Comparison of ENCODE assay signal across 1 cellular context in the genomic region with DNA sequence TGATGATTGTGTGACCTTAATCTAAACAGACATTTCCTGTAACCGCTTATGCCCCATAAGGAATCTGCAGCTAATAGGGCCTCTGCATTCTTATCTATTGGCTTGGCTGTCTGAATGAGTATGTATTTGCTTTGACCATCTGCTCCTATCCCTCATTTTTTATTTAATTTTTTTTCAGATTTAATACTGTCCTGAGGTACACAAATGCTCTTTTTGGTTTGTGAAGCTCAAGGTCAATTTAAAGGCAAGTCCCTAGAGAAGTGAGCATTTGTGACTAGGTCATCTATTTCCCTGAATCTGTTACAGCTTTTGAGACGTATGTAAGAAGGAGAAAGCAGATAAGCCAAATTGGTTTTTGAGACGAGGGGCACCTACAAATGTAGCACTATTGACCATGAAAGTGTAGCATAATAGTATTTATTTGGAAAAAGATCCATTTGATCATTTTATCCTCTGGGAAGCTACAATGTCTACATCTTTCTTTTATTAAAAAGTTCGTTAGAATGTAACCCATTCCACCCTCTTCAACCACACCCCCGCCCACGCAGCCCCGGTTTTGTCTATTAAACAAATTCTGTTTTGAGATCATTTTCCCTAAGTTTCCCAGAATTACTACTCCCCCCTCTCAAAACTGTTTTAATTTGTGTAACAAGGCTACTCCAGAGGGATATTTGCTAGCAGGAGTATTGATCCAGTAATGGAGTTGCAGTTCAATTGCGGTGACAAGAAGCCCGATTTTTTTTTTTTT.
TF ChIP-seq lines count a peak whose summit lies in the region.

No MANE protein-coding gene starts in this region.

TF ChIP-seq in WTC11, 78 proteins besides CTCF, POLR2A, EP300 and RAD21 (continued from another document):
- TF ChIP-seq, protein P1, sequence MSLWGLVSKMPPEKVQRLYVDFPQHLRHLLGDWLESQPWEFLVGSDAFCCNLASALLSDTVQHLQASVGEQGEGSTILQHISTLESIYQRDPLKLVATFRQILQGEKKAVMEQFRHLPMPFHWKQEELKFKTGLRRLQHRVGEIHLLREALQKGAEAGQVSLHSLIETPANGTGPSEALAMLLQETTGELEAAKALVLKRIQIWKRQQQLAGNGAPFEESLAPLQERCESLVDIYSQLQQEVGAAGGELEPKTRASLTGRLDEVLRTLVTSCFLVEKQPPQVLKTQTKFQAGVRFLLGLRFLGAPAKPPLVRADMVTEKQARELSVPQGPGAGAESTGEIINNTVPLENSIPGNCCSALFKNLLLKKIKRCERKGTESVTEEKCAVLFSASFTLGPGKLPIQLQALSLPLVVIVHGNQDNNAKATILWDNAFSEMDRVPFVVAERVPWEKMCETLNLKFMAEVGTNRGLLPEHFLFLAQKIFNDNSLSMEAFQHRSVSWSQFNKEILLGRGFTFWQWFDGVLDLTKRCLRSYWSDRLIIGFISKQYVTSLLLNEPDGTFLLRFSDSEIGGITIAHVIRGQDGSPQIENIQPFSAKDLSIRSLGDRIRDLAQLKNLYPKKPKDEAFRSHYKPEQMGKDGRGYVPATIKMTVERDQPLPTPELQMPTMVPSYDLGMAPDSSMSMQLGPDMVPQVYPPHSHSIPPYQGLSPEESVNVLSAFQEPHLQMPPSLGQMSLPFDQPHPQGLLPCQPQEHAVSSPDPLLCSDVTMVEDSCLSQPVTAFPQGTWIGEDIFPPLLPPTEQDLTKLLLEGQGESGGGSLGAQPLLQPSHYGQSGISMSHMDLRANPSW (CRISPR knock-in tag; conservative IDR thresholded peaks at IDR 0.05; ENCODE audit: low read depth) = no peak
- TF ChIP-seq SMAD3 (CRISPR knock-in tag; IDR thresholded peaks at IDR 0.05; ENCODE audit: borderline replicate concordance) (no peak), OVOL2 (CRISPR knock-in tag; IDR thresholded peaks at IDR 0.05; ENCODE audit: borderline replicate concordance) (no peak), JAZF1 (CRISPR knock-in tag; IDR thresholded peaks at IDR 0.05) (no peak), ZNF232 (CRISPR knock-in tag; IDR thresholded peaks at IDR 0.05) (no peak), GABPB1 (CRISPR knock-in tag; IDR thresholded peaks at IDR 0.05) (no peak), EMX1 (CRISPR knock-in tag; IDR thresholded peaks at IDR 0.05) (no peak)
- TF ChIP-seq, protein P2, sequence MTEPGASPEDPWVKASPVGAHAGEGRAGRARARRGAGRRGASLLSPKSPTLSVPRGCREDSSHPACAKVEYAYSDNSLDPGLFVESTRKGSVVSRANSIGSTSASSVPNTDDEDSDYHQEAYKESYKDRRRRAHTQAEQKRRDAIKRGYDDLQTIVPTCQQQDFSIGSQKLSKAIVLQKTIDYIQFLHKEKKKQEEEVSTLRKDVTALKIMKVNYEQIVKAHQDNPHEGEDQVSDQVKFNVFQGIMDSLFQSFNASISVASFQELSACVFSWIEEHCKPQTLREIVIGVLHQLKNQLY (CRISPR knock-in tag; IDR thresholded peaks at IDR 0.05) = no peak
- TF ChIP-seq, protein P3, sequence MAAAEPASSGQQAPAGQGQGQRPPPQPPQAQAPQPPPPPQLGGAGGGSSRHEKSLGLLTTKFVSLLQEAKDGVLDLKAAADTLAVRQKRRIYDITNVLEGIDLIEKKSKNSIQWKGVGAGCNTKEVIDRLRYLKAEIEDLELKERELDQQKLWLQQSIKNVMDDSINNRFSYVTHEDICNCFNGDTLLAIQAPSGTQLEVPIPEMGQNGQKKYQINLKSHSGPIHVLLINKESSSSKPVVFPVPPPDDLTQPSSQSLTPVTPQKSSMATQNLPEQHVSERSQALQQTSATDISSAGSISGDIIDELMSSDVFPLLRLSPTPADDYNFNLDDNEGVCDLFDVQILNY (CRISPR knock-in tag; IDR thresholded peaks at IDR 0.05) = no peak
- TF ChIP-seq, protein P4, sequence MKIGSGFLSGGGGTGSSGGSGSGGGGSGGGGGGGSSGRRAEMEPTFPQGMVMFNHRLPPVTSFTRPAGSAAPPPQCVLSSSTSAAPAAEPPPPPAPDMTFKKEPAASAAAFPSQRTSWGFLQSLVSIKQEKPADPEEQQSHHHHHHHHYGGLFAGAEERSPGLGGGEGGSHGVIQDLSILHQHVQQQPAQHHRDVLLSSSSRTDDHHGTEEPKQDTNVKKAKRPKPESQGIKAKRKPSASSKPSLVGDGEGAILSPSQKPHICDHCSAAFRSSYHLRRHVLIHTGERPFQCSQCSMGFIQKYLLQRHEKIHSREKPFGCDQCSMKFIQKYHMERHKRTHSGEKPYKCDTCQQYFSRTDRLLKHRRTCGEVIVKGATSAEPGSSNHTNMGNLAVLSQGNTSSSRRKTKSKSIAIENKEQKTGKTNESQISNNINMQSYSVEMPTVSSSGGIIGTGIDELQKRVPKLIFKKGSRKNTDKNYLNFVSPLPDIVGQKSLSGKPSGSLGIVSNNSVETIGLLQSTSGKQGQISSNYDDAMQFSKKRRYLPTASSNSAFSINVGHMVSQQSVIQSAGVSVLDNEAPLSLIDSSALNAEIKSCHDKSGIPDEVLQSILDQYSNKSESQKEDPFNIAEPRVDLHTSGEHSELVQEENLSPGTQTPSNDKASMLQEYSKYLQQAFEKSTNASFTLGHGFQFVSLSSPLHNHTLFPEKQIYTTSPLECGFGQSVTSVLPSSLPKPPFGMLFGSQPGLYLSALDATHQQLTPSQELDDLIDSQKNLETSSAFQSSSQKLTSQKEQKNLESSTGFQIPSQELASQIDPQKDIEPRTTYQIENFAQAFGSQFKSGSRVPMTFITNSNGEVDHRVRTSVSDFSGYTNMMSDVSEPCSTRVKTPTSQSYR (CRISPR knock-in tag; IDR thresholded peaks at IDR 0.05) = no peak
